ENCODE assay signal across 3 cellular contexts in the genomic region with DNA sequence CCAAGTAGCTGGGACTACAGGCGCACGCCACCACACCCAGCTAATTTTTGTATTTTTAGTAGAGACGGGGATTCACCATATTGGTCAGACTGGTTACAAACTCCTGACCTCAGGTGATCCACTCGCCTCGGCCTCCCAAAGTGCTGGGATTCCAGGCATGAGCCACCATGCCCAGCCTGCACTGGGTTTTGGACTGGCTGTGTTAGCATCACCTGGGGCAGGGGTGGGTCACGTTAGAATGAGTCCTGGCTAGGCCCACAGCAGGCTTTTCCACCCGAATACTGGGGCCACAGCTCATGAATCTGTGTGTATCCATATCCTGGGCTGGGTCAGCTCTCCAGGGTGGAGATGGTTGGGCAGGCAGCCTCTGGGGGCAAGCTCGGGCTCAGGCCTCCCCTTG. TPM values are rescaled to one million over a fixed set of nuclear protein-coding genes. Genes with fewer than 3 reads are reported as not detected.
"Had no signal": no experiment of that assay in that cellular context is flagged by ENCODE, and none has a peak within 500 bp of the region (broad histone marks: within the 10 kb centered on the region; RNA-seq: fewer than 3 reads in every experiment).

No MANE protein-coding gene starts in this region.

RNA-seq across cellular contexts. Expression of a gene that starts 0.8 kb away (rescaled TPM):
- polyA plus RNA-seq: cardiac muscle cell; liver; naive thymus-derived CD4-positive, alpha-beta T cell had no signal
